8 cellular contexts compared by ENCODE assay signal in the genomic region with DNA sequence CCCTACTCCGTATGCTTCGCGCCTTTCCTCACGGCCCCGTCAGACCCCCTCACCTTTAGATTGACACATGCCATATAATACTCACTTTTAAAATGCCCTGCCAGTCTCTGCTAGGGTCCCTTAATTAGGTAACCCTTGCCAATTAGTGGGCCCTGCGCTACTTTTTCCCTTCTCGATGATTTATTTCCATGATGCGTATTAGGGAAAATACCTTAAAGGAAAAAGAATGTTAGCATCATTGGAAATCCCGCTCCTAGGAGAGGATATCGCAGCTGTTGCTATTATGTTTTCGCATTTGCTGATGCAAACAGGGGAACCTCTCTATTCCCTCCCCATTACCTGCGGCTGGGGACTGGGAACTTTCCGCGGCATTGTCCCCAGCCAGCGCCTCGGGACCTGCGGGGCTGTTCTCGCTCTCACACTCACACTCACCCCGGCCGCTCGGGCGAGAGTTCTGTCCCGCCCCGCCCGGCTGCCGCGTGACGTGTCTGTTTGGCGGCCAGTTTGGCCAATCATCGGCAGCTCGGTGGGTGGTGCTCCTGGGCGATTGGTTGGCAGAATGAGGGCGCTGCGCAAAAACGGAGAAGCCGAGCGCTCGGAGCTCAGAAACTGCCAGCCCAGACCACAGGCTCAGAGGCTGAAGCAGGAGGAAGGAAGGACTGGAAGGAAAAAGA. TPM values are rescaled to one million over a fixed set of nuclear protein-coding genes. Genes with fewer than 3 reads are reported as not detected.
DNase-seq lines count a peak whose midpoint lies in the region; ATAC-seq and TF ChIP-seq lines count a peak whose summit lies in the region.

PCDH10 (plus strand) TSS at position 605 of the 674 bp plus-strand sequence. CDS start 847 bp downstream, outside the sequence.

- H3K4me3 ChIP-seq in AG04450 (ENCODE audit: low read depth, low read length) (peak within 1 kb of the TSS; percentile 69), SJCRH30 (peak within 1 kb of the TSS; percentile 53), choroid plexus epithelial cell (ENCODE audit: low read depth, low read length) (peak within 1 kb of the TSS; percentile 64), skeletal muscle tissue (ENCODE audit: low read length in 3 of 3) (peak within 1 kb of the TSS; percentile 61 to 79 (median 64))

- H3K27me3 ChIP-seq in AG04450 (ENCODE audit: control insufficient read depth, insufficient read depth, low read length) = peaks cover 51% of the 10 kb centered on the region
- H3K27me3 ChIP-seq in SJCRH30 = no peaks in the 10 kb centered on the region
- peaks cover 68 to 75% (median 72%) of the 10 kb centered on the region in 3 donors for H3K27me3 ChIP-seq in skeletal muscle tissue (ENCODE audit: control insufficient read depth in 3 of 3, insufficient read depth in 3 of 3, low read length in 3 of 3)

- no peak within 1 kb of the TSS for H3K27ac ChIP-seq in AG04450 (ENCODE audit: low read depth, low read length)
- no peak within 1 kb of the TSS for H3K27ac ChIP-seq in SJCRH30
- H3K27ac ChIP-seq in skeletal muscle tissue (ENCODE audit: low read depth, low read length) = no peak within 1 kb of the TSS

- peak; percentile 67 for ATAC-seq in GM18909 (IDR thresholded peaks at IDR 0.05; ENCODE audit: poor library complexity, unreplicated experiment)
- no peak for ATAC-seq in HG02571 (IDR thresholded peaks at IDR 0.05; ENCODE audit: unreplicated experiment)

- H3K9ac ChIP-seq in skeletal muscle tissue (ENCODE audit: low read depth in 1 of 3, low read length in 3 of 3) = no peak within 1 kb of the TSS

- H3K4me1 ChIP-seq in SJCRH30 (no peaks in the 10 kb centered on the region), skeletal muscle tissue (ENCODE audit: control insufficient read depth in 3 of 3, insufficient read depth in 3 of 3, low read length in 3 of 3) (peaks cover 41 to 53% (median 43%) of the 10 kb centered on the region in 3 donors)

- POLR2A ChIA-PET in AG04450 (lab: Yijun Ruan, JAX) = no interaction called here

- DNase-seq in AG04450 (ENCODE audit: low read depth, low spot score) (peak; percentile 87), HK-2 (ENCODE audit: unreplicated experiment) (peak; percentile 97), SJCRH30 (peak; percentile 87 to 90), choroid plexus epithelial cell (ENCODE audit: low read depth) (peak; percentile 97), islet precursor cell (peak; percentile 99)

- CTCF ChIA-PET in AG04450 (lab: Charles Lee) = interaction anchor here (1.1 kb wide), 1 partner anchor 16 kb away, joined by 4 read pairs; no protein-coding TSS in a partner anchor

- H3K9me3 ChIP-seq in AG04450 (ENCODE audit: control insufficient read depth, insufficient read depth, low read length) (peaks cover 3% of the 10 kb centered on the region; the same call in 1 of the 2 replicates), SJCRH30 (replicated peaks) (no peaks in the 10 kb centered on the region), skeletal muscle tissue (ENCODE audit: control insufficient read depth in 3 of 3, low read length in 3 of 3) (no peaks in the 10 kb centered on the region)

- no peak for TF ChIP-seq CTCF in AG04450 (IDR thresholded peaks at IDR 0.05; ENCODE audit: low read depth, low read length)
- TF ChIP-seq CTCF in choroid plexus epithelial cell (conservative IDR thresholded peaks at IDR 0.05; ENCODE audit: low read depth, low read length) = no peak

- H3K36me3 ChIP-seq in SJCRH30 = no peaks in the 10 kb centered on the region
- no peaks in the 10 kb centered on the region for H3K36me3 ChIP-seq in skeletal muscle tissue (ENCODE audit: control insufficient read depth in 3 of 3, insufficient read depth in 3 of 3, low read length in 3 of 3)

RNA-seq across cellular contexts. Expression of gene PCDH10, which starts in this region (rescaled TPM):
- 0.36 and 0.37 TPM in 2 replicates for polyA plus RNA-seq in AG04450 (2011; rRNA removed)
- polyA minus RNA-seq in AG04450 (2011; rRNA and poly(A)+ RNA removed) = 0.60 and 0.65 TPM in 2 replicates
- 0.51 and 0.63 TPM in 2 replicates for total RNA-seq in SJCRH30 (2014; rRNA removed; shearing (Covaris generic))
- total RNA-seq in skeletal muscle tissue = 0.52 TPM

Comparison
In these comparisons a context has a peak if more than half of its experiments do, and no peak if none do; other contexts are left out.
1. Peak in DNase-seq and H3K4me3 ChIP-seq in AG04450; RNA of the gene not detected or under 1 TPM.
2. Peak in DNase-seq and H3K4me3 ChIP-seq in SJCRH30; RNA of the gene not detected or under 1 TPM.